Comparison of ENCODE assay signal across 8 cellular contexts in genomic region chr2:126658316-126658909, GRCh38. TPM values are rescaled to one million over a fixed set of nuclear protein-coding genes. Genes with fewer than 3 reads are reported as not detected.
DNase-seq lines count a peak whose midpoint lies in the region; ATAC-seq and TF ChIP-seq lines count a peak whose summit lies in the region.

No MANE protein-coding gene starts in this region.

- H3K4me1 Mint-ChIP-seq in activated naive CD4-positive, alpha-beta T cell treated with anti-CD3 and anti-CD28 coated beads, Interleukin-2, amount 50 U/mL, for 24 hours = peaks cover 77% of the 10 kb centered on the region
- H3K4me1 Mint-ChIP-seq in type B pancreatic cell (ENCODE audit: unreplicated experiment) = peaks cover 59% of the 10 kb centered on the region

- 0 out of 2 replicates have a peak, but pooled peaks cover 4% of the 10 kb centered on the region for H4K20me1 ChIP-seq in OCI-LY3 (ENCODE audit: insufficient read depth, low read length)

- H3K9ac ChIP-seq in OCI-LY3 (ENCODE audit: low read length) (peak overlapping the region; percentile 96), iPS-20b (ENCODE audit: low read depth, low read length) (no peak overlapping the region; the same call in 1 of the 2 replicates)

- peak overlapping the region; percentile 85 for H3K4me2 ChIP-seq in OCI-LY3 (ENCODE audit: low read length)

- peak overlapping the region; percentile 93 for H3K4me3 ChIP-seq in OCI-LY3 (ENCODE audit: low read length)
- peak overlapping the region; percentile 73; the same call in 1 of the 2 replicates for H3K4me3 ChIP-seq in iPS-20b (ENCODE audit: low read length)
- peak overlapping the region in 6 of 59 donors; percentile 57 to 75 (median 72) for H3K4me3 ChIP-seq in dorsolateral prefrontal cortex

- no peaks in the 10 kb centered on the region for H3K9me3 ChIP-seq in OCI-LY3 (ENCODE audit: insufficient read depth, low read length)
- H3K9me3 ChIP-seq in iPS-20b (ENCODE audit: insufficient read depth, low read depth, low read length) = no peaks in the 10 kb centered on the region

- no peak for DNase-seq in activated naive CD4-positive, alpha-beta T cell treated with Interleukin-2 at 50 U/mL for 16 hours
- DNase-seq in type B pancreatic cell (ENCODE audit: extremely low spot score, unreplicated experiment) = no peak
- DNase-seq in DMS53 treated with DMSO at 0.1 percent for 48 hours (lab: John Stamatoyannopoulos, UW; ENCODE audit: unreplicated experiment) = no peak
- DNase-seq in dorsolateral prefrontal cortex = no peak

- peaks cover 35% of the 10 kb centered on the region for H3K4me1 ChIP-seq in OCI-LY3 (ENCODE audit: low read length)
- H3K4me1 ChIP-seq in iPS-20b (ENCODE audit: insufficient read depth, low read length) = peaks cover 15% of the 10 kb centered on the region

- peak overlapping the region; percentile 99 for H3K4me3 Mint-ChIP-seq in activated naive CD4-positive, alpha-beta T cell treated with anti-CD3 and anti-CD28 coated beads, Interleukin-2, amount 50 U/mL, for 24 hours
- H3K4me3 Mint-ChIP-seq in type B pancreatic cell = peak overlapping the region; percentile 90

- no peaks in the 10 kb centered on the region for H3K27me3 ChIP-seq in OCI-LY3 (ENCODE audit: low read depth, low read length)
- peaks cover 25% of the 10 kb centered on the region for H3K27me3 ChIP-seq in iPS-20b (ENCODE audit: insufficient read depth, low read length)
- peaks cover 0 to 13% (median 0%) of the 10 kb centered on the region in 45 donors for H3K27me3 ChIP-seq in dorsolateral prefrontal cortex

- ATAC-seq in GM18502 (IDR thresholded peaks at IDR 0.05; ENCODE audit: poor library complexity, unreplicated experiment) = no peak

- H3K36me3 ChIP-seq in OCI-LY3 (replicated peaks; ENCODE audit: low read depth, low read length) = peaks cover 16% of the 10 kb centered on the region
- H3K36me3 ChIP-seq in iPS-20b (ENCODE audit: insufficient read depth, low read depth, low read length) = no peaks in the 10 kb centered on the region

- no peaks in the 10 kb centered on the region for H3K27me3 Mint-ChIP-seq in activated naive CD4-positive, alpha-beta T cell treated with anti-CD3 and anti-CD28 coated beads, Interleukin-2, amount 50 U/mL, for 24 hours
- peaks cover 9% of the 10 kb centered on the region for H3K27me3 Mint-ChIP-seq in type B pancreatic cell

- peaks cover 72% of the 10 kb centered on the region for H3K79me2 ChIP-seq in OCI-LY3 (ENCODE audit: low read length)

- H3K27ac Mint-ChIP-seq in activated naive CD4-positive, alpha-beta T cell treated with anti-CD3 and anti-CD28 coated beads, Interleukin-2, amount 50 U/mL, for 24 hours = peak overlapping the region; percentile 100
- H3K27ac Mint-ChIP-seq in type B pancreatic cell = peak overlapping the region; percentile 79

- peaks cover 3% of the 10 kb centered on the region for H3K36me3 Mint-ChIP-seq in activated naive CD4-positive, alpha-beta T cell treated with anti-CD3 and anti-CD28 coated beads, Interleukin-2, amount 50 U/mL, for 24 hours
- peaks cover 4% of the 10 kb centered on the region for H3K36me3 Mint-ChIP-seq in type B pancreatic cell

- TF ChIP-seq CTCF in OCI-LY3 (IDR thresholded peaks at IDR 0.05; ENCODE audit: low read depth, low read length) (no peak), type B pancreatic cell (conservative IDR thresholded peaks at IDR 0.05) (no peak), dorsolateral prefrontal cortex (IDR thresholded peaks at IDR 0.05 in 54 of 56, conservative IDR thresholded peaks at IDR 0.05 in 2 of 56; ENCODE audit: low read depth in 1 of 56, partially characterized antibody in 56 of 56) (no peak)

- intact Hi-C loops in dorsolateral prefrontal cortex (cut with DNase I) = no loop called here

- H3K27ac ChIP-seq in OCI-LY3 (ENCODE audit: low read length) = peak overlapping the region; percentile 66
- H3K27ac ChIP-seq in iPS-20b (ENCODE audit: low read length) = no peak overlapping the region
- H3K27ac ChIP-seq in dorsolateral prefrontal cortex = peak overlapping the region in 19 of 59 donors; percentile 8 to 92 (median 83)

- H2AFZ ChIP-seq in OCI-LY3 (ENCODE audit: low read depth, low read length) = no peak overlapping the region

- no peaks in the 10 kb centered on the region for H3K9me3 Mint-ChIP-seq in activated naive CD4-positive, alpha-beta T cell treated with anti-CD3 and anti-CD28 coated beads, Interleukin-2, amount 50 U/mL, for 24 hours
- H3K9me3 Mint-ChIP-seq in type B pancreatic cell = no peaks in the 10 kb centered on the region

RNA-seq across cellular contexts. Expression of gene GYPC, which starts 2.5 kb away (rescaled TPM):
- total RNA-seq in type B pancreatic cell (ENCODE audit: low replicate concordance) (13.3 and 45.5 TPM in 2 replicates), dorsolateral prefrontal cortex (10 to 100 TPM in 36 of 120 experiments, 1 to 10 TPM in 84; 2.7 to 22.3 (median 8.4) TPM)
